Comparison of ENCODE assay signal across 15 cellular contexts in the genomic region with DNA sequence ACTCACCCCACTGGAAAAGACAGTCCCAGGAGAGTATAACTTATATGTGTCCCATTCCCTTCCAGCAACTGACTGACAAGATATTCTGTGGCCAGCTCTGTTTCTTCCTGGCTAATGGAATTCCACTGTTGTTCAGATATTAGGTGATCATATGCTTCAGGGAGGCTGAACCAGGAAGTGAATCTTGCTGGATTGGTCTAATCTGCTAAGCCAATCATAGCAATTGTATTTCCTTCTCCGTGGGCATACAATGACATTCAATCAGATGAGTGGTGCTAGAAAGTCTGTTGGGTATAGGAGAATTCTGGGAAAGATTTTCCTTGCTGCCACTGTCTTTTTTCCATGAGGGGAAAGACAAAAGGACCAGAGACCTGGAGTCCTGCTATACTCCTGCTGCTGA. TPM values are rescaled to one million over a fixed set of nuclear protein-coding genes. Genes with fewer than 3 reads are reported as not detected.
DNase-seq lines count a peak whose midpoint lies in the region; ATAC-seq and TF ChIP-seq lines count a peak whose summit lies in the region.
"Had no signal": no experiment of that assay in that cellular context is flagged by ENCODE, and none has a peak within 500 bp of the region (broad histone marks: within the 10 kb centered on the region; RNA-seq: fewer than 3 reads in every experiment).

No MANE protein-coding gene starts in this region.

- ATAC-seq in esophagus mucosa, result peak; percentile 12
- ATAC-seq in stimulated activated memory B cell treated with anti-CD40 and anti-IgM and Interleukin-4, amounts not matched to agents 10 μg/mL and 1 μg/mL and 100 μg/mL, for 72 hours, result no peak
- ATAC-seq: HepG2 had no signal

- peak overlapping the region; percentile 63 for H3K27ac ChIP-seq in subcutaneous abdominal adipose tissue (ENCODE audit: low read depth, low read length)
- H3K27ac ChIP-seq: 22Rv1, SJCRH30 had no signal

- no peak overlapping the region for H3K9ac ChIP-seq in subcutaneous abdominal adipose tissue (ENCODE audit: low read length in 5 of 5)

- no peaks in the 10 kb centered on the region for H3K4me1 Mint-ChIP-seq in stimulated activated memory B cell treated with anti-CD40 and anti-IgM and Interleukin-4, amounts not matched to agents 10 μg/mL and 1 μg/mL and 100 μg/mL, for 72 hours
- H3K4me1 Mint-ChIP-seq in endothelial cell (ENCODE audit: unreplicated experiment), result peaks cover 11% of the 10 kb centered on the region

- H3K36me3 Mint-ChIP-seq in stimulated activated memory B cell treated with anti-CD40 and anti-IgM and Interleukin-4, amounts not matched to agents 10 μg/mL and 1 μg/mL and 100 μg/mL, for 72 hours, result no peaks in the 10 kb centered on the region
- H3K36me3 Mint-ChIP-seq in endothelial cell (ENCODE audit: low read depth, unreplicated experiment), result peaks cover 3% of the 10 kb centered on the region

- no peaks in the 10 kb centered on the region for H3K9me3 ChIP-seq in subcutaneous abdominal adipose tissue (ENCODE audit: control insufficient read depth in 5 of 5, low read length in 5 of 5)
- H3K9me3 ChIP-seq: SJCRH30 had no signal

- H3K9me3 Mint-ChIP-seq in stimulated activated memory B cell treated with anti-CD40 and anti-IgM and Interleukin-4, amounts not matched to agents 10 μg/mL and 1 μg/mL and 100 μg/mL, for 72 hours, result no peaks in the 10 kb centered on the region
- H3K9me3 Mint-ChIP-seq in endothelial cell (ENCODE audit: unreplicated experiment), result no peaks in the 10 kb centered on the region

- no peak overlapping the region for H3K27ac Mint-ChIP-seq in stimulated activated memory B cell treated with anti-CD40 and anti-IgM and Interleukin-4, amounts not matched to agents 10 μg/mL and 1 μg/mL and 100 μg/mL, for 72 hours
- H3K27ac Mint-ChIP-seq in endothelial cell (ENCODE audit: unreplicated experiment), result no peak overlapping the region

- peak; percentile 51 for DNase-seq in DMS153 (lab: John Stamatoyannopoulos, UW)
- DNase-seq in DMS153 treated with DMSO at 0.1 percent for 48 hours (lab: John Stamatoyannopoulos, UW; ENCODE audit: unreplicated experiment), result no peak
- peak; percentile 33 for DNase-seq in MV-4-11 (lab: John Stamatoyannopoulos, UW)
- DNase-seq in endothelial cell (ENCODE audit: low spot score), result no peak
- no peak for DNase-seq in DMS 273 (lab: John Stamatoyannopoulos, UW; ENCODE audit: unreplicated experiment)
- DNase-seq: MM.1S, NCI-H1930, NCI-H2171, RPMI8226, SJCRH30 had no signal

- H3K27me3 Mint-ChIP-seq in stimulated activated memory B cell treated with anti-CD40 and anti-IgM and Interleukin-4, amounts not matched to agents 10 μg/mL and 1 μg/mL and 100 μg/mL, for 72 hours, result peaks cover 28% of the 10 kb centered on the region
- no peaks in the 10 kb centered on the region for H3K27me3 Mint-ChIP-seq in endothelial cell (ENCODE audit: unreplicated experiment)

- H3K36me3 ChIP-seq in subcutaneous abdominal adipose tissue (ENCODE audit: control insufficient read depth in 5 of 5, insufficient read depth in 5 of 5, low read length in 5 of 5), result peaks cover 35 to 68% (median 51%) of the 10 kb centered on the region in 5 donors
- H3K36me3 ChIP-seq: SJCRH30 had no signal

- no peaks in the 10 kb centered on the region for H3K27me3 ChIP-seq in subcutaneous abdominal adipose tissue (ENCODE audit: control insufficient read depth in 5 of 5, insufficient read depth in 4 of 5, low read length in 5 of 5)
- H3K27me3 ChIP-seq: SJCRH30 had no signal

- TF ChIP-seq CTCF in endothelial cell (IDR thresholded peaks at IDR 0.05; ENCODE audit: unreplicated experiment), result no peak

- no peak overlapping the region for H3K4me3 Mint-ChIP-seq in stimulated activated memory B cell treated with anti-CD40 and anti-IgM and Interleukin-4, amounts not matched to agents 10 μg/mL and 1 μg/mL and 100 μg/mL, for 72 hours
- H3K4me3 Mint-ChIP-seq in endothelial cell (ENCODE audit: unreplicated experiment), result no peak overlapping the region

- H3K4me3 ChIP-seq in subcutaneous abdominal adipose tissue (ENCODE audit: low read depth in 1 of 5, low read length in 5 of 5), result no peak overlapping the region
- H3K4me3 ChIP-seq: SJCRH30 had no signal

- H3K4me1 ChIP-seq in subcutaneous abdominal adipose tissue (ENCODE audit: control insufficient read depth in 5 of 5, insufficient read depth in 5 of 5, low read length in 5 of 5), result peaks cover 7 to 75% (median 54%) of the 10 kb centered on the region in 5 donors
- H3K4me1 ChIP-seq: SJCRH30 had no signal

RNA-seq across cellular contexts. Expression of gene PYGL, which starts 12.1 kb away (rescaled TPM):
- 138 TPM for total RNA-seq in esophagus mucosa
- 21.1 TPM for total RNA-seq in endothelial cell (ENCODE audit: unreplicated experiment)

Comparison
In these comparisons a context has a peak if more than half of its experiments do, and no peak if none do; other contexts are left out.
1. DNase-seq: peak in DMS153 (single experiment) and MV-4-11 (single experiment); none in DMS153 treated with DMSO at 0.1 percent for 48 hours (single experiment), endothelial cell (single experiment) and DMS 273 (single experiment).